Comparison of ENCODE assay signal across 10 cellular contexts in genomic region chr17:75819723-75820410, GRCh38.
"Had no signal": no experiment of that assay in that cellular context is flagged by ENCODE, and none has a peak within 500 bp of the region (broad histone marks: within the 10 kb centered on the region; RNA-seq: fewer than 3 reads in every experiment).

No MANE protein-coding gene starts in this region.

- H3K4me3 ChIP-seq: breast epithelium, lower lobe of right lung, sigmoid colon, thyroid gland had no signal

- DNase-seq: activated CD4-positive, CD25-positive, alpha-beta regulatory T cell treated with anti-CD3 and anti-CD28 coated beads, Interleukin-2, amount 50 U/mL, for 72 hours; activated naive CD4-positive, alpha-beta T cell treated with anti-CD3 and anti-CD28 coated beads, Interleukin-2, amount 50 U/mL, for 16 hours; effector memory CD4-positive, alpha-beta T cell; lower lobe of right lung; posterior cingulate gyrus; sigmoid colon; stimulated activated CD4-positive, alpha-beta T cell treated with anti-CD3 and anti-CD28 coated beads, Interleukin-4, amount 100 ng/mL, for 4 hours; stimulated activated naive CD4-positive, alpha-beta T cell treated with Interleukin-2 at 50 U/mL for 16 hours; thyroid gland had no signal

- ATAC-seq: lower lobe of right lung had no signal

- H3K4me1 ChIP-seq: lower lobe of right lung had no signal

- H3K27me3 ChIP-seq: breast epithelium, sigmoid colon, thyroid gland had no signal

- H3K9me3 ChIP-seq: breast epithelium, lower lobe of right lung, sigmoid colon, thyroid gland had no signal

- H3K27ac ChIP-seq: lower lobe of right lung, sigmoid colon, thyroid gland had no signal
